Comparison of ENCODE assay signal across 10 cellular contexts in the genomic region with DNA sequence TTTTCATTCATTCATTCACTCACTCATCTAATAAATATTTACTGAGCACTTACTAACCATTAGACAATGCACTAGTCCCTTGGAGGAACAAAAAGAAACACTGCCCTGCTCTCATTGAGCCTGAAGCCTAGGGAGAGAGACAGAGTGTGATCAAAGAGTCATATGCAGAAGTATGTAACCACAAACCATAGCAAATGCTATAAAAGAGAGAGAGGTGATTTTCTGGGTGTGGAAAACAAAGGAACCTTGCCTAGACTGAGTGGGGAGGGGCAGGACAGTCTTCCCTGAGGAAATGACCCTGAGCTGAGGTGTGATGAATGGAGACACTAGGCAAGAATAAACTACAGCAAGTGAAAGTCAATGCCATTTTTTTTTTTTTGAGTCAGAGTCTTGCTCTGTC. TPM values are rescaled to one million over a fixed set of nuclear protein-coding genes. Genes with fewer than 3 reads are reported as not detected.
DNase-seq lines count a peak whose midpoint lies in the region; ATAC-seq lines count a peak whose summit lies in the region.
"Had no signal": no experiment of that assay in that cellular context is flagged by ENCODE, and none has a peak within 500 bp of the region (broad histone marks: within the 10 kb centered on the region; RNA-seq: fewer than 3 reads in every experiment).

No MANE protein-coding gene starts in this region.

- no peaks in the 10 kb centered on the region for H3K79me2 ChIP-seq in GM23248 (ENCODE audit: insufficient read depth)

- no peak overlapping the region for H3K4me3 ChIP-seq in GM23248
- no peak overlapping the region for H3K4me3 ChIP-seq in skeletal muscle cell (ENCODE audit: low read depth, low read length)

- H3F3A ChIP-seq in GM23248 (ENCODE audit: insufficient read depth), result peaks cover 22% of the 10 kb centered on the region

- in situ Hi-C loops in GM23248 (cut with MboI), result no loop called here

- no peaks in the 10 kb centered on the region for H3K9me3 ChIP-seq in GM23248 (ENCODE audit: low read depth)

- ATAC-seq in HG02840 (IDR thresholded peaks at IDR 0.05; ENCODE audit: low FRiP score, unreplicated experiment), result no peak
- ATAC-seq: T-helper 17 cell had no signal

- no peak overlapping the region for H2AFZ ChIP-seq in GM23248

- no peaks in the 10 kb centered on the region for H3K36me3 ChIP-seq in GM23248 (ENCODE audit: low read depth)

- H3K9ac ChIP-seq in GM23248, result no peak overlapping the region

- no peaks in the 10 kb centered on the region for H3K27me3 ChIP-seq in GM23248 (replicated peaks; ENCODE audit: insufficient read depth)

- DNase-seq in GM23248 (peak; percentile 92), NCI-H226 (peak; percentile 92), dedifferentiated amniotic fluid mesenchymal stem cell (ENCODE audit: extremely low spot score) (peak; percentile 50), skeletal muscle cell (ENCODE audit: low read depth) (peak; percentile 72), NCI-H524 treated with DMSO at 0.1 percent for 48 hours (lab: John Stamatoyannopoulos, UW) (no peak), HuH-7.5 (ENCODE audit: low spot score) (no peak)
- DNase-seq in activated naive CD4-positive, alpha-beta T cell treated with anti-CD3 and anti-CD28 coated beads, Interleukin-2, amount 50 U/mL, for 16 hours, result no peak
- DNase-seq: NCI-H1694 treated with DMSO at 0.1 percent for 48 hours, T-helper 17 cell had no signal

- H3K4me2 ChIP-seq in GM23248 (ENCODE audit: unreplicated experiment), result peak overlapping the region; percentile 26

- H3K4me1 ChIP-seq in GM23248 (ENCODE audit: insufficient read depth), result peaks cover 42% of the 10 kb centered on the region

- no peaks in the 10 kb centered on the region for H4K20me1 ChIP-seq in GM23248 (ENCODE audit: insufficient read depth)

- H3K9me2 ChIP-seq in GM23248 (ENCODE audit: insufficient read depth), result no peaks in the 10 kb centered on the region

- peak overlapping the region; percentile 29 for H3K27ac ChIP-seq in GM23248

RNA-seq across cellular contexts. Expression of a gene that starts 10.8 kb away (rescaled TPM):
- total RNA-seq in GM23248 (2014; rRNA removed; shearing (Covaris generic)), result 0.32 and 0.63 TPM in 2 replicates
- polyA plus RNA-seq in GM23248 (2016; fragmentation: Nextera tagmentation; extraction: Ambion mirVana), result 0.56 TPM in 1 of 2 replicates, not detected in the other
- total RNA-seq: T-helper 17 cell had no signal

Comparison
In these comparisons a context has a peak if more than half of its experiments do, and no peak if none do; other contexts are left out.
1. DNase-seq: peak in GM23248 (single experiment), NCI-H226 (single experiment), dedifferentiated amniotic fluid mesenchymal stem cell (single experiment) and skeletal muscle cell (single experiment); none in activated naive CD4-positive, alpha-beta T cell treated with anti-CD3 and anti-CD28 coated beads, Interleukin-2, amount 50 U/mL, for 16 hours (single experiment), NCI-H524 treated with DMSO at 0.1 percent for 48 hours (single experiment) and HuH-7.5 (single experiment).